In genomic region chr2:36330456-36331395, GRCh38 we compare ENCODE assay signal across 19 cellular contexts. TPM values are rescaled to one million over a fixed set of nuclear protein-coding genes. Genes with fewer than 3 reads are reported as not detected.
DNase-seq lines count a peak whose midpoint lies in the region; ATAC-seq lines count a peak whose summit lies in the region.
"Had no signal": no experiment of that assay in that cellular context is flagged by ENCODE, and none has a peak within 500 bp of the region (broad histone marks: within the 10 kb centered on the region; RNA-seq: fewer than 3 reads in every experiment).

No MANE protein-coding gene starts in this region.

- H3K14ac ChIP-seq in mesenchymal stem cell (ENCODE audit: low read length in 2 of 2): peak overlapping the region in 1 of 2 experiments; percentile 77

- H3K27ac ChIP-seq in mesenchymal stem cell (ENCODE audit: low read length, poor library complexity, severe bottlenecking) (peak overlapping the region; percentile 65), caudate nucleus (ENCODE audit: low read depth, low read length) (no peak overlapping the region)
- H3K27ac ChIP-seq: heart right ventricle, left ventricle myocardium inferior, right atrium auricular region had no signal

- no peak overlapping the region for H3K27ac Mint-ChIP-seq in stimulated activated memory B cell treated with anti-CD40 and anti-IgM and Interleukin-4, amounts not matched to agents 10 μg/mL and 1 μg/mL and 100 μg/mL, for 72 hours
- H3K27ac Mint-ChIP-seq: activated naive CD4-positive, alpha-beta T cell treated with anti-CD3 and anti-CD28 coated beads, Interleukin-2, amount 10 ng/mL, durations not matched to agents 7 days and 5 days; activated T-cell treated with anti-CD3 and anti-CD28 coated beads, Interleukin-2, amount 50 U/mL, for 24 hours had no signal

- peak; percentile 50 for DNase-seq in NCI-H2171 treated with DMSO at 0.1 percent for 48 hours (lab: John Stamatoyannopoulos, UW)
- DNase-seq in NCI-H2171 (lab: John Stamatoyannopoulos, UW): no peak
- DNase-seq in astrocyte of the hippocampus (ENCODE audit: low read depth, low spot score): peak; percentile 35
- peak; percentile 20 for DNase-seq in mesenchymal stem cell
- no peak for DNase-seq in head of caudate nucleus
- DNase-seq in NCI-H1105 treated with DMSO at 0.1 percent for 48 hours (lab: John Stamatoyannopoulos, UW): no peak
- no peak for DNase-seq in caudate nucleus (lab: John Stamatoyannopoulos, UW)
- DNase-seq: activated CD4-positive, CD25-positive, alpha-beta regulatory T cell treated with anti-CD3 and anti-CD28 coated beads, Interleukin-2, amount 50 U/mL, for 72 hours; activated naive CD4-positive, alpha-beta T cell treated with anti-CD3 and anti-CD28 coated beads, Interleukin-2, amount 10 ng/mL, durations not matched to agents 7 days and 5 days; activated T-cell treated with anti-CD3 and anti-CD28 coated beads, Interleukin-2, amount 50 U/mL, for 24 hours; C1 segment of cervical spinal cord; effector memory CD4-positive, alpha-beta T cell; heart right ventricle; left ventricle myocardium inferior; MM.1S; stimulated activated CD8-positive, alpha-beta memory T cell treated with anti-CD3 and anti-CD28 coated beads, Interleukin-4, amount 100 ng/mL, for 48 hours had no signal

- H4K8ac ChIP-seq in mesenchymal stem cell (ENCODE audit: low read length): no peak overlapping the region

- WGBS in mesenchymal stem cell: 81% methylated on average over 3 of the region's 3 CpGs

- no peak overlapping the region for H3K4me2 ChIP-seq in mesenchymal stem cell (ENCODE audit: low read length, poor library complexity, severe bottlenecking)

- no peaks in the 10 kb centered on the region for H3K27me3 Mint-ChIP-seq in stimulated activated memory B cell treated with anti-CD40 and anti-IgM and Interleukin-4, amounts not matched to agents 10 μg/mL and 1 μg/mL and 100 μg/mL, for 72 hours
- H3K27me3 Mint-ChIP-seq: activated naive CD4-positive, alpha-beta T cell treated with anti-CD3 and anti-CD28 coated beads, Interleukin-2, amount 10 ng/mL, durations not matched to agents 7 days and 5 days had no signal

- peaks cover 2% of the 10 kb centered on the region for H3K4me1 ChIP-seq in mesenchymal stem cell (ENCODE audit: control insufficient read depth, insufficient read depth, low read depth, low read length)
- H3K4me1 ChIP-seq: heart right ventricle, left ventricle myocardium inferior, right atrium auricular region had no signal

- no peaks in the 10 kb centered on the region for H3K9me3 Mint-ChIP-seq in stimulated activated memory B cell treated with anti-CD40 and anti-IgM and Interleukin-4, amounts not matched to agents 10 μg/mL and 1 μg/mL and 100 μg/mL, for 72 hours
- H3K9me3 Mint-ChIP-seq: activated naive CD4-positive, alpha-beta T cell treated with anti-CD3 and anti-CD28 coated beads, Interleukin-2, amount 10 ng/mL, durations not matched to agents 7 days and 5 days; activated T-cell treated with anti-CD3 and anti-CD28 coated beads, Interleukin-2, amount 50 U/mL, for 24 hours had no signal

- no peak overlapping the region for H3K23ac ChIP-seq in mesenchymal stem cell (ENCODE audit: low read length in 2 of 2)

- no peaks in the 10 kb centered on the region for H3K36me3 ChIP-seq in mesenchymal stem cell (ENCODE audit: control insufficient read depth in 1 of 2, insufficient read depth in 2 of 2, low read depth in 1 of 2, low read length in 2 of 2)
- H3K36me3 ChIP-seq: heart right ventricle, left ventricle myocardium inferior, right atrium auricular region had no signal

- peak overlapping the region in 1 of 2 experiments; percentile 69 for H3K4ac ChIP-seq in mesenchymal stem cell (ENCODE audit: low read depth in 1 of 2, low read length in 2 of 2)

- H2AK5ac ChIP-seq in mesenchymal stem cell (ENCODE audit: low read length, severe bottlenecking): peak overlapping the region; percentile 33

- H4K91ac ChIP-seq in mesenchymal stem cell (ENCODE audit: low read length): no peak overlapping the region

- no peaks in the 10 kb centered on the region for H3K79me1 ChIP-seq in mesenchymal stem cell (replicated peaks; ENCODE audit: low read length, poor library complexity, severe bottlenecking)

- H3K36me3 Mint-ChIP-seq in stimulated activated memory B cell treated with anti-CD40 and anti-IgM and Interleukin-4, amounts not matched to agents 10 μg/mL and 1 μg/mL and 100 μg/mL, for 72 hours: no peaks in the 10 kb centered on the region
- H3K36me3 Mint-ChIP-seq: activated naive CD4-positive, alpha-beta T cell treated with anti-CD3 and anti-CD28 coated beads, Interleukin-2, amount 10 ng/mL, durations not matched to agents 7 days and 5 days had no signal

- H2BK120ac ChIP-seq in mesenchymal stem cell (ENCODE audit: low read depth, low read length): no peak overlapping the region

- peak overlapping the region in 1 of 2 experiments; percentile 70 for H3K18ac ChIP-seq in mesenchymal stem cell (ENCODE audit: low read depth in 1 of 2, low read length in 2 of 2)

- no peak overlapping the region for H2BK5ac ChIP-seq in mesenchymal stem cell (ENCODE audit: low read depth, low read length, poor library complexity, severe bottlenecking)

- ATAC-seq in stimulated activated memory B cell treated with anti-CD40 and anti-IgM and Interleukin-4, amounts not matched to agents 10 μg/mL and 1 μg/mL and 100 μg/mL, for 72 hours: peak; percentile 6
- ATAC-seq: heart right ventricle, K562 had no signal

- intact Hi-C loops in head of caudate nucleus (cut with DNase I): no loop called here

- H2AFZ ChIP-seq in mesenchymal stem cell (ENCODE audit: low read depth, low read length): peak overlapping the region; percentile 23

- H2BK15ac ChIP-seq in mesenchymal stem cell (ENCODE audit: low read depth, poor library complexity, severe bottlenecking): no peak overlapping the region

- no peaks in the 10 kb centered on the region for H3K27me3 ChIP-seq in mesenchymal stem cell (ENCODE audit: control insufficient read depth in 1 of 2, insufficient read depth in 1 of 2, low read length in 2 of 2)
- H3K27me3 ChIP-seq: right atrium auricular region had no signal

- no peak overlapping the region for H3K9ac ChIP-seq in mesenchymal stem cell (ENCODE audit: low read length)

- no peaks in the 10 kb centered on the region for H3K9me3 ChIP-seq in mesenchymal stem cell (ENCODE audit: control insufficient read depth, low read length)
- H3K9me3 ChIP-seq: heart right ventricle, right atrium auricular region had no signal

- peak overlapping the region in 1 of 2 experiments; percentile 78 for H2BK12ac ChIP-seq in mesenchymal stem cell (ENCODE audit: low read length in 2 of 2)

- H3K4me3 Mint-ChIP-seq in stimulated activated memory B cell treated with anti-CD40 and anti-IgM and Interleukin-4, amounts not matched to agents 10 μg/mL and 1 μg/mL and 100 μg/mL, for 72 hours: no peak overlapping the region
- H3K4me3 Mint-ChIP-seq: activated naive CD4-positive, alpha-beta T cell treated with anti-CD3 and anti-CD28 coated beads, Interleukin-2, amount 10 ng/mL, durations not matched to agents 7 days and 5 days; activated T-cell treated with anti-CD3 and anti-CD28 coated beads, Interleukin-2, amount 50 U/mL, for 24 hours had no signal

- no peaks in the 10 kb centered on the region for H3K4me1 Mint-ChIP-seq in stimulated activated memory B cell treated with anti-CD40 and anti-IgM and Interleukin-4, amounts not matched to agents 10 μg/mL and 1 μg/mL and 100 μg/mL, for 72 hours
- H3K4me1 Mint-ChIP-seq: activated naive CD4-positive, alpha-beta T cell treated with anti-CD3 and anti-CD28 coated beads, Interleukin-2, amount 10 ng/mL, durations not matched to agents 7 days and 5 days had no signal

- H3K4me3 ChIP-seq in mesenchymal stem cell (ENCODE audit: insufficient read depth in 1 of 2, low read depth in 1 of 2, low read length in 2 of 2): no peak overlapping the region
- H3K4me3 ChIP-seq: heart right ventricle, K562, left ventricle myocardium inferior, right atrium auricular region had no signal

RNA-seq across cellular contexts. Expression of gene CRIM1, which starts 24.9 kb away (rescaled TPM):
- polyA plus RNA-seq in mesenchymal stem cell (2013, experiment 1 of 2): 70.6 TPM
- polyA plus RNA-seq in mesenchymal stem cell (2013, experiment 2 of 2): 70.6 TPM

Comparison
In these comparisons a context has a peak if more than half of its experiments do, and no peak if none do; other contexts are left out.
1. DNase-seq: peak in NCI-H2171 treated with DMSO at 0.1 percent for 48 hours (single experiment), astrocyte of the hippocampus (single experiment) and mesenchymal stem cell (single experiment); none in NCI-H2171 (single experiment), head of caudate nucleus (0 of 42), NCI-H1105 treated with DMSO at 0.1 percent for 48 hours (single experiment) and caudate nucleus (0 of 61).